In genomic region chr16:50616883-50617629, GRCh38 we compare ENCODE assay signal across 14 cellular contexts.
A peak's percentile ranks its signal among the peaks of the same experiment; 100 is the strongest.
DNase-seq lines count a peak whose midpoint lies in the region; ATAC-seq, FAIRE-seq and TF ChIP-seq lines count a peak whose summit lies in the region.
"Had no signal": no experiment of that assay in that cellular context is flagged by ENCODE, and none has a peak within 500 bp of the region (broad histone marks: within the 10 kb centered on the region; RNA-seq: fewer than 3 reads in every experiment).

No MANE protein-coding gene starts in this region.

- 57% methylated on average over 11 of the region's 11 CpGs for WGBS in liver

- H3K9me3 ChIP-seq in astrocyte (ENCODE audit: insufficient read depth, low read depth, low read length) (peaks cover 2% of the 10 kb centered on the region), liver (ENCODE audit: control insufficient read depth in 4 of 4, low read length in 3 of 4) (no peaks in the 10 kb centered on the region), PC-9 (ENCODE audit: insufficient read depth, low read depth) (no peaks in the 10 kb centered on the region)

- no peaks in the 10 kb centered on the region for H3K36me3 Mint-ChIP-seq in astrocyte (ENCODE audit: low read depth, unreplicated experiment)

- no peaks in the 10 kb centered on the region for H3K27me3 ChIP-seq in astrocyte (ENCODE audit: insufficient read depth, low read length)
- no peaks in the 10 kb centered on the region for H3K27me3 ChIP-seq in liver (ENCODE audit: control insufficient read depth in 4 of 4, insufficient read depth in 4 of 4, low read length in 3 of 4)
- no peaks in the 10 kb centered on the region for H3K27me3 ChIP-seq in PC-9 (ENCODE audit: insufficient read depth, low read depth)

- intact Hi-C loops in PC-9 (cut with micrococcal nuclease; ENCODE audit: unreplicated experiment): no loop called here

- no peaks in the 10 kb centered on the region for H3F3A ChIP-seq in PC-9 (ENCODE audit: insufficient read depth, low read depth)

- POLR2A ChIA-PET in PC-9 (lab: Charles Lee; ENCODE audit: unreplicated experiment): no interaction called here

- no peak overlapping the region for H2AFZ ChIP-seq in astrocyte (ENCODE audit: low read depth, low read length)
- no peak overlapping the region for H2AFZ ChIP-seq in PC-9

- FAIRE-seq in astrocyte (lab: Jason Lieb, UNC): no peak
- FAIRE-seq: TTC549 had no signal

- H3K27ac Mint-ChIP-seq in astrocyte (ENCODE audit: unreplicated experiment): peak overlapping the region; percentile 20
- H3K27ac Mint-ChIP-seq: B cell had no signal

- DNase-seq in stimulated activated naive CD4-positive, alpha-beta T cell (lab: John Stamatoyannopoulos, UW): peak in 4 of 6 experiments; percentile 6 to 35 (median 16)
- DNase-seq in stimulated activated naive CD4-positive, alpha-beta T cell treated with Interleukin-2 at 50 U/mL for 16 hours (lab: John Stamatoyannopoulos, UW): no peak
- DNase-seq in astrocyte (ENCODE audit: low read depth): no peak
- no peak for DNase-seq in PC-9
- DNase-seq: amniotic stem cell; foreskin fibroblast; stimulated activated CD4-positive, alpha-beta T cell treated with anti-CD3 and anti-CD28 coated beads, Interleukin-2, amount 100 ng/mL, for 48 hours; stimulated activated naive CD8-positive, alpha-beta T cell treated with anti-CD3 and anti-CD28 coated beads, Interleukin-15, Interleukin-2, amounts not matched to agents 100 U/mL and 50 U/mL, for 24 hours had no signal

- TF ChIP-seq RAD21 in liver (IDR thresholded peaks at IDR 0.05): no peak

- H3K36me3 ChIP-seq in astrocyte (ENCODE audit: insufficient read depth, low read length): no peaks in the 10 kb centered on the region
- no peaks in the 10 kb centered on the region for H3K36me3 ChIP-seq in liver (ENCODE audit: control insufficient read depth in 4 of 4, insufficient read depth in 3 of 4, low read depth in 1 of 4, low read length in 3 of 4)
- H3K36me3 ChIP-seq in PC-9 (ENCODE audit: low read depth): no peaks in the 10 kb centered on the region

- H3K4me2 ChIP-seq in astrocyte (ENCODE audit: low read length) (peak overlapping the region; percentile 12), PC-9 (no peak overlapping the region)

- no peaks in the 10 kb centered on the region for H3K9me2 ChIP-seq in PC-9 (ENCODE audit: insufficient read depth)

- H3K9ac ChIP-seq in astrocyte (ENCODE audit: low read length): no peak overlapping the region
- no peak overlapping the region for H3K9ac ChIP-seq in liver (ENCODE audit: low read depth in 1 of 2, low read length in 2 of 2)

- CTCF ChIA-PET in PC-9 (lab: Charles Lee): no interaction called here

- H3K4me3 ChIP-seq in astrocyte (ENCODE audit: insufficient read depth, low read depth, low read length) (no peak overlapping the region), liver (ENCODE audit: low read depth in 1 of 3, low read length in 3 of 3) (no peak overlapping the region), PC-9 (no peak overlapping the region)

- no peak overlapping the region for H3K4me3 Mint-ChIP-seq in astrocyte (ENCODE audit: unreplicated experiment)
- H3K4me3 Mint-ChIP-seq: B cell had no signal

- ATAC-seq in GM21529 (IDR thresholded peaks at IDR 0.05; ENCODE audit: unreplicated experiment) (no peak), GM19351 (IDR thresholded peaks at IDR 0.05; ENCODE audit: unreplicated experiment) (no peak), HG03025 (IDR thresholded peaks at IDR 0.05; ENCODE audit: low FRiP score, unreplicated experiment) (no peak)
- ATAC-seq: stimulated activated naive CD8-positive, alpha-beta T cell treated with anti-CD3 and anti-CD28 coated beads, Interleukin-15, Interleukin-2, amounts not matched to agents 100 U/mL and 50 U/mL, for 24 hours had no signal

- H3K27me3 Mint-ChIP-seq in astrocyte (ENCODE audit: low read depth, unreplicated experiment): peaks cover 17% of the 10 kb centered on the region

- H3K4me1 ChIP-seq in astrocyte (ENCODE audit: insufficient read depth, low read length) (peaks cover 9% of the 10 kb centered on the region), liver (ENCODE audit: control insufficient read depth in 4 of 4, insufficient read depth in 4 of 4, low read length in 3 of 4) (peaks cover 4 to 15% (median 9%) of the 10 kb centered on the region in 4 donors), PC-9 (replicated peaks; ENCODE audit: insufficient read depth) (no peaks in the 10 kb centered on the region)

- peaks cover 24% of the 10 kb centered on the region for H3K4me1 Mint-ChIP-seq in astrocyte (ENCODE audit: low read depth, unreplicated experiment)
- H3K4me1 Mint-ChIP-seq: B cell had no signal

- no peaks in the 10 kb centered on the region for H4K20me1 ChIP-seq in astrocyte (ENCODE audit: insufficient read depth, low read length)
- no peaks in the 10 kb centered on the region for H4K20me1 ChIP-seq in PC-9 (ENCODE audit: insufficient read depth)

- H3K27ac ChIP-seq in astrocyte (ENCODE audit: low read depth, low read length) (no peak overlapping the region), liver (ENCODE audit: low read depth in 1 of 2, low read length in 2 of 2) (no peak overlapping the region), PC-9 (no peak overlapping the region)

- H3K79me2 ChIP-seq in astrocyte (ENCODE audit: insufficient read depth, low read length) (no peaks in the 10 kb centered on the region), PC-9 (ENCODE audit: low read depth) (no peaks in the 10 kb centered on the region)

- peaks cover 2% of the 10 kb centered on the region for H3K9me3 Mint-ChIP-seq in astrocyte (ENCODE audit: unreplicated experiment)

- BruUV-seq in PC-9 (replicated peaks; lab: Mats Ljungman, UMichigan): no TSS peak

- TF ChIP-seq CTCF in astrocyte (IDR thresholded peaks at IDR 0.05; ENCODE audit: insufficient read depth, low read depth, low read length) (no peak), liver (IDR thresholded peaks at IDR 0.05; ENCODE audit: low read depth, low read length, missing input control) (no peak), PC-9 (conservative IDR thresholded peaks at IDR 0.05) (no peak)

TF ChIP-seq in liver, 16 proteins besides CTCF, POLR2A, EP300 and RAD21:
- TF ChIP-seq FOXA2 (IDR thresholded peaks at IDR 0.05): peak; percentile 64
- TF ChIP-seq RXRA (IDR thresholded peaks at IDR 0.05): peak in 1 of 2 donors; percentile 57
- peak in 1 of 2 donors; percentile 41 for TF ChIP-seq HNF4A (conservative IDR thresholded peaks at IDR 0.05)
- no peak for TF ChIP-seq MAX (IDR thresholded peaks at IDR 0.05)
TF ChIP-seq in liver: peak in this region for 3.

Comparison
In these comparisons a context has a peak if more than half of its experiments do, and no peak if none do; other contexts are left out.
1. DNase-seq: peak in stimulated activated naive CD4-positive, alpha-beta T cell (4 of 6); none in stimulated activated naive CD4-positive, alpha-beta T cell treated with Interleukin-2 at 50 U/mL for 16 hours (single experiment), astrocyte (single experiment) and PC-9 (0 of 2).